In genomic region chr1:167121375-167122120, GRCh38 we compare ENCODE assay signal across 8 cellular contexts. TPM values are rescaled to one million over a fixed set of nuclear protein-coding genes. Genes with fewer than 3 reads are reported as not detected.
A peak's percentile ranks its signal among the peaks of the same experiment; 100 is the strongest.
DNase-seq lines count a peak whose midpoint lies in the region; ATAC-seq and TF ChIP-seq lines count a peak whose summit lies in the region.

No MANE protein-coding gene starts in this region.

- 19% methylated on average over 47 of the region's 47 CpGs; no CpG with 5 or more reads in 1 of the 2 donors for WGBS in transverse colon (ENCODE audit: low coverage in 1 of 2), 2 donors

- H3K79me2 ChIP-seq in Loucy (ENCODE audit: insufficient read depth, low read length): no peaks in the 10 kb centered on the region

- TF ChIP-seq CTCF in Loucy (conservative IDR thresholded peaks at IDR 0.05; ENCODE audit: low read length) (no peak), transverse colon (IDR thresholded peaks at IDR 0.05) (no peak)

- H3K9me3 Mint-ChIP-seq in natural killer cell treated with Interleukin-12 subunit alpha and Interleukin-12 subunit beta and Interleukin-15 and Interleukin-18, amount 100 ng/mL, for 72 hours: no peaks in the 10 kb centered on the region

- H3K9me2 ChIP-seq in Loucy (replicated peaks; ENCODE audit: low read depth, low read length): no peaks in the 10 kb centered on the region

- intact Hi-C loops in transverse colon (cut with DNase I; ENCODE audit: low total_unique reads): no loop called here

- peaks cover 6 to 21% of the 10 kb centered on the region in 2 donors for H3K27me3 Mint-ChIP-seq in natural killer cell treated with Interleukin-12 subunit alpha and Interleukin-12 subunit beta and Interleukin-15 and Interleukin-18, amount 100 ng/mL, for 72 hours

- no peak overlapping the region for H3K9ac ChIP-seq in Loucy (ENCODE audit: low read depth, low read length, poor library complexity, severe bottlenecking)

- in situ Hi-C loops in transverse colon (cut with MboI; ENCODE audit: low pct_ligation_motif_present in 1 of 4, low pct_unique_long_range_greater_than_20kb in 1 of 4, low sequenced_read_pairs in 3 of 4): loop anchor here in 1 of 4 donors (5.0 kb wide), 1 partner anchor 54 kb away; no protein-coding TSS in a partner anchor

- no peak overlapping the region for H3K27ac Mint-ChIP-seq in natural killer cell treated with Interleukin-12 subunit alpha and Interleukin-12 subunit beta and Interleukin-15 and Interleukin-18, amount 100 ng/mL, for 72 hours

- TF ChIP-seq POLR2A in transverse colon (IDR thresholded peaks at IDR 0.05): peak; percentile 69

- H3K36me3 Mint-ChIP-seq in natural killer cell treated with Interleukin-12 subunit alpha and Interleukin-12 subunit beta and Interleukin-15 and Interleukin-18, amount 100 ng/mL, for 72 hours: no peaks in the 10 kb centered on the region

- ATAC-seq in natural killer cell treated with Interleukin-12 subunit alpha and Interleukin-12 subunit beta and Interleukin-15 and Interleukin-18, amount 100 ng/mL, for 72 hours: peak; percentile 73 to 84
- no peak for ATAC-seq in GM18909 (IDR thresholded peaks at IDR 0.05; ENCODE audit: poor library complexity, unreplicated experiment)

- H3K36me3 ChIP-seq in Loucy (ENCODE audit: insufficient read depth, low read length) (no peaks in the 10 kb centered on the region), transverse colon (no peaks in the 10 kb centered on the region)

- H2AFZ ChIP-seq in Loucy (ENCODE audit: low read length): 0 out of 2 replicates have a peak overlapping the region, but pooled peaks have one; percentile 8

- peaks cover 10 to 11% of the 10 kb centered on the region in 2 donors for H3K4me1 Mint-ChIP-seq in natural killer cell treated with Interleukin-12 subunit alpha and Interleukin-12 subunit beta and Interleukin-15 and Interleukin-18, amount 100 ng/mL, for 72 hours (ENCODE audit: low read depth in 2 of 2)

- peak overlapping the region; percentile 64 to 81 (median 76) for H3K27ac ChIP-seq in transverse colon

- H3K9me3 ChIP-seq in Loucy (ENCODE audit: insufficient read depth, low read depth, low read length) (no peaks in the 10 kb centered on the region), transverse colon (no peaks in the 10 kb centered on the region)

- no peaks in the 10 kb centered on the region for H3F3A ChIP-seq in Loucy (ENCODE audit: low read depth)

- TF ChIP-seq EP300 in transverse colon (IDR thresholded peaks at IDR 0.05; ENCODE audit: low read depth): no peak

- no peaks in the 10 kb centered on the region for H4K20me1 ChIP-seq in Loucy (ENCODE audit: insufficient read depth, low read length, poor library complexity, severe bottlenecking)

- H3K27me3 ChIP-seq in Loucy (ENCODE audit: insufficient read depth, low read length, poor library complexity, severe bottlenecking) (no peaks in the 10 kb centered on the region), transverse colon (no peaks in the 10 kb centered on the region)

- H3K4me2 ChIP-seq in Loucy (ENCODE audit: low read depth, low read length, poor library complexity, severe bottlenecking): no peak overlapping the region

- H3K4me1 ChIP-seq in Loucy (ENCODE audit: insufficient read depth, low read length, poor library complexity, severe bottlenecking) (peaks cover 8% of the 10 kb centered on the region), transverse colon (peaks cover 0 to 22% (median 11%) of the 10 kb centered on the region in 4 donors)

- DNase-seq in 8988T: peak; percentile 48
- peak; percentile 48 for DNase-seq in activated T-cell treated with anti-CD3 and anti-CD28 coated beads, Interleukin-2, amount 50 U/mL, for 1 hour
- DNase-seq in fibroblast of gingiva (ENCODE audit: low read depth): peak; percentile 6
- no peak for DNase-seq in natural killer cell treated with Interleukin-12 subunit alpha and Interleukin-12 subunit beta and Interleukin-15 and Interleukin-18, amount 100 ng/mL, for 72 hours (ENCODE audit: low spot score)
- peak; percentile 87 for DNase-seq in transverse colon
- DNase-seq in NCI-H2081 treated with DMSO at 0.1 percent for 48 hours (lab: John Stamatoyannopoulos, UW): no peak

- H3K4me3 ChIP-seq in Loucy (ENCODE audit: low read length, poor library complexity, severe bottlenecking) (no peak overlapping the region), transverse colon (peak overlapping the region; percentile 12 to 45 (median 34))

- H3K4me3 Mint-ChIP-seq in natural killer cell treated with Interleukin-12 subunit alpha and Interleukin-12 subunit beta and Interleukin-15 and Interleukin-18, amount 100 ng/mL, for 72 hours: peak overlapping the region; percentile 86

RNA-seq across cellular contexts. Expression of gene STYXL2, which starts 27.7 kb away (rescaled TPM):
- not detected for total RNA-seq in natural killer cell treated with Interleukin-12 subunit alpha and Interleukin-12 subunit beta and Interleukin-15 and Interleukin-18, amount 100 ng/mL, for 72 hours
- under 1 TPM in 2 of 4 donors, not detected in 2; 0.16 to 0.41 TPM for total RNA-seq in transverse colon

RNA-seq across cellular contexts. Expression of gene GPA33, which starts 31.4 kb away (rescaled TPM):
- total RNA-seq in natural killer cell treated with Interleukin-12 subunit alpha and Interleukin-12 subunit beta and Interleukin-15 and Interleukin-18, amount 100 ng/mL, for 72 hours: not detected
- 100 to 1,000 TPM in 3 of 4 donors, 10 to 100 TPM in 1; 87.4 to 568 (median 509) TPM for total RNA-seq in transverse colon

Comparison
In these comparisons a context has a peak if more than half of its experiments do, and no peak if none do; other contexts are left out.
1. DNase-seq: peak in 8988T (single experiment), activated T-cell treated with anti-CD3 and anti-CD28 coated beads, Interleukin-2, amount 50 U/mL, for 1 hour (single experiment), fibroblast of gingiva (single experiment) and transverse colon (single experiment); none in natural killer cell treated with Interleukin-12 subunit alpha and Interleukin-12 subunit beta and Interleukin-15 and Interleukin-18, amount 100 ng/mL, for 72 hours (single experiment) and NCI-H2081 treated with DMSO at 0.1 percent for 48 hours (single experiment).
2. RNA of gene GPA33, which starts 31.4 kb away (total RNA-seq): 87.4 to 568 TPM in transverse colon; not detected in natural killer cell treated with Interleukin-12 subunit alpha and Interleukin-12 subunit beta and Interleukin-15 and Interleukin-18, amount 100 ng/mL, for 72 hours; every median in the first group is over 10 times any median in the second.